Comparison of ENCODE assay signal across 1 cellular context in the genomic region with DNA sequence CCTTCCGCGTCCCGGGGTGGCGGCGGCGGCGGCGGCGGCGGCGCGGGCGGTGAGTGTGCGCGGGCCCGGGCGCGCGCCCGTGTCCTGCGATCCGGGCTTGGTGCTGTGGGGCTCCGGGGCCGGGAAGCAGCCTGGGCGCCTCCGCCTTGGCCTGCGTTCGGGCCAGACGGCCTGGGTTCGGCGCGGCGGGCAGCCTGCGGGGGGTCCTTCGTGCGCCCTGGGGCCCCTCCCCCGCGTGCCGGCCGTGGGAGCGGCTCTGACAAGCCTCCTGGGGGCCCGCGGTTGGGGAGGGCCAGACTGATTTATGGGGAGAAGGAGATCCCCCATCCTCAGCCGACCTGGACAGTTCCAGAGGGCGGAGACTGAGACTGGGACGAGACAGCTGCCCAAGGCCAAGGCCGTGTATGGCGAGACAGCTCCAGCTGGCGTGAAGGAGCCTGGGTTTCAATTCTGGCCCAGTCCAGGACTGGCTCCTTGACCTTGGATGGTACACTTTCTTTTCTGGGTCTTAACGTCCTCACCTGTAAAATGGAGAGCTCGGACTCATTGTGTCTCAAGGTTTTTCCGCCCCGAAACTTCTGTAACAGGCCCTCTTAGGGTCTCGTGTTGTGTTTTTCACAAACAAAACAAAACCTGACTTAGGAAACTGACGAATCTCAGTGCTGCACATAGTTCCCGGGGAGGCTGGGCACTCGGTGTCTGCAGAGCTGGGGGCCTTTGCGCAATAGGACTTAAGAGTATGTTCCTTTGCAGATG.
TF ChIP-seq lines count a peak whose summit lies in the region.

No MANE protein-coding gene starts in this region.

TF ChIP-seq in HepG2, 621 proteins besides CTCF, POLR2A, EP300 and RAD21 (continues in another document):
- no peak; the same call in 1 of the 2 replicates for TF ChIP-seq SPEN (CRISPR knock-in tag; IDR thresholded peaks at IDR 0.05; ENCODE audit: low read depth)
- TF ChIP-seq, protein P1, sequence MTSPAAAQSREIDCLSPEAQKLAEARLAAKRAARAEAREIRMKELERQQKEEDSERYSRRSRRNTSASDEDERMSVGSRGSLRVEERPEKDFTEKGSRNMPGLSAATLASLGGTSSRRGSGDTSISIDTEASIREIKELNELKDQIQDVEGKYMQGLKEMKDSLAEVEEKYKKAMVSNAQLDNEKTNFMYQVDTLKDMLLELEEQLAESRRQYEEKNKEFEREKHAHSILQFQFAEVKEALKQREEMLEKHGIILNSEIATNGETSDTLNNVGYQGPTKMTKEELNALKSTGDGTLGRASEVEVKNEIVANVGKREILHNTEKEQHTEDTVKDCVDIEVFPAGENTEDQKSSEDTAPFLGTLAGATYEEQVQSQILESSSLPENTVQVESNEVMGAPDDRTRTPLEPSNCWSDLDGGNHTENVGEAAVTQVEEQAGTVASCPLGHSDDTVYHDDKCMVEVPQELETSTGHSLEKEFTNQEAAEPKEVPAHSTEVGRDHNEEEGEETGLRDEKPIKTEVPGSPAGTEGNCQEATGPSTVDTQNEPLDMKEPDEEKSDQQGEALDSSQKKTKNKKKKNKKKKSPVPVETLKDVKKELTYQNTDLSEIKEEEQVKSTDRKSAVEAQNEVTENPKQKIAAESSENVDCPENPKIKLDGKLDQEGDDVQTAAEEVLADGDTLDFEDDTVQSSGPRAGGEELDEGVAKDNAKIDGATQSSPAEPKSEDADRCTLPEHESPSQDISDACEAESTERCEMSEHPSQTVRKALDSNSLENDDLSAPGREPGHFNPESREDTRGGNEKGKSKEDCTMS (CRISPR knock-in tag; conservative IDR thresholded peaks at IDR 0.05), result no peak
- TF ChIP-seq MTA3 (CRISPR knock-in tag; IDR thresholded peaks at IDR 0.05), result no peak
- TF ChIP-seq TMF1 (CRISPR knock-in tag; IDR thresholded peaks at IDR 0.05; ENCODE audit: low read depth), result no peak
- 0 out of 2 replicates have a peak, but pooled peaks have one; percentile 65 for TF ChIP-seq ZNF224 (CRISPR knock-in tag; IDR thresholded peaks at IDR 0.05)
- TF ChIP-seq POLR2AphosphoS5 (IDR thresholded peaks at IDR 0.05; ENCODE audit: low read depth, low read length), result no peak
- TF ChIP-seq ZFY (CRISPR knock-in tag; IDR thresholded peaks at IDR 0.05), result peak; percentile 41; the same call in 1 of the 2 replicates
- 0 out of 2 replicates have a peak, but pooled peaks have one; percentile 14 for TF ChIP-seq ZNF570 (CRISPR knock-in tag; IDR thresholded peaks at IDR 0.05; ENCODE audit: borderline replicate concordance)
- no peak for TF ChIP-seq ZNF329 (CRISPR knock-in tag; IDR thresholded peaks at IDR 0.05; ENCODE audit: low read depth)
- peak; percentile 82 for TF ChIP-seq CEBPG (CRISPR knock-in tag; IDR thresholded peaks at IDR 0.05)
- TF ChIP-seq, protein P2, sequence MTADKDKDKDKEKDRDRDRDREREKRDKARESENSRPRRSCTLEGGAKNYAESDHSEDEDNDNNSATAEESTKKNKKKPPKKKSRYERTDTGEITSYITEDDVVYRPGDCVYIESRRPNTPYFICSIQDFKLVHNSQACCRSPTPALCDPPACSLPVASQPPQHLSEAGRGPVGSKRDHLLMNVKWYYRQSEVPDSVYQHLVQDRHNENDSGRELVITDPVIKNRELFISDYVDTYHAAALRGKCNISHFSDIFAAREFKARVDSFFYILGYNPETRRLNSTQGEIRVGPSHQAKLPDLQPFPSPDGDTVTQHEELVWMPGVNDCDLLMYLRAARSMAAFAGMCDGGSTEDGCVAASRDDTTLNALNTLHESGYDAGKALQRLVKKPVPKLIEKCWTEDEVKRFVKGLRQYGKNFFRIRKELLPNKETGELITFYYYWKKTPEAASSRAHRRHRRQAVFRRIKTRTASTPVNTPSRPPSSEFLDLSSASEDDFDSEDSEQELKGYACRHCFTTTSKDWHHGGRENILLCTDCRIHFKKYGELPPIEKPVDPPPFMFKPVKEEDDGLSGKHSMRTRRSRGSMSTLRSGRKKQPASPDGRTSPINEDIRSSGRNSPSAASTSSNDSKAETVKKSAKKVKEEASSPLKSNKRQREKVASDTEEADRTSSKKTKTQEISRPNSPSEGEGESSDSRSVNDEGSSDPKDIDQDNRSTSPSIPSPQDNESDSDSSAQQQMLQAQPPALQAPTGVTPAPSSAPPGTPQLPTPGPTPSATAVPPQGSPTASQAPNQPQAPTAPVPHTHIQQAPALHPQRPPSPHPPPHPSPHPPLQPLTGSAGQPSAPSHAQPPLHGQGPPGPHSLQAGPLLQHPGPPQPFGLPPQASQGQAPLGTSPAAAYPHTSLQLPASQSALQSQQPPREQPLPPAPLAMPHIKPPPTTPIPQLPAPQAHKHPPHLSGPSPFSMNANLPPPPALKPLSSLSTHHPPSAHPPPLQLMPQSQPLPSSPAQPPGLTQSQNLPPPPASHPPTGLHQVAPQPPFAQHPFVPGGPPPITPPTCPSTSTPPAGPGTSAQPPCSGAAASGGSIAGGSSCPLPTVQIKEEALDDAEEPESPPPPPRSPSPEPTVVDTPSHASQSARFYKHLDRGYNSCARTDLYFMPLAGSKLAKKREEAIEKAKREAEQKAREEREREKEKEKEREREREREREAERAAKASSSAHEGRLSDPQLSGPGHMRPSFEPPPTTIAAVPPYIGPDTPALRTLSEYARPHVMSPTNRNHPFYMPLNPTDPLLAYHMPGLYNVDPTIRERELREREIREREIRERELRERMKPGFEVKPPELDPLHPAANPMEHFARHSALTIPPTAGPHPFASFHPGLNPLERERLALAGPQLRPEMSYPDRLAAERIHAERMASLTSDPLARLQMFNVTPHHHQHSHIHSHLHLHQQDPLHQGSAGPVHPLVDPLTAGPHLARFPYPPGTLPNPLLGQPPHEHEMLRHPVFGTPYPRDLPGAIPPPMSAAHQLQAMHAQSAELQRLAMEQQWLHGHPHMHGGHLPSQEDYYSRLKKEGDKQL (CRISPR knock-in tag; IDR thresholded peaks at IDR 0.05; ENCODE audit: low read depth), result no peak
- TF ChIP-seq PAWR (CRISPR knock-in tag; IDR thresholded peaks at IDR 0.05; ENCODE audit: borderline replicate concordance), result 0 out of 2 replicates have a peak, but pooled peaks have one; percentile 15
- peak; percentile 38; the same call in 1 of the 2 replicates for TF ChIP-seq ESRRA (CRISPR knock-in tag; IDR thresholded peaks at IDR 0.05; ENCODE audit: low read depth)
- 0 out of 2 replicates have a peak, but pooled peaks have one; percentile 14 for TF ChIP-seq ZNF776 (CRISPR knock-in tag; IDR thresholded peaks at IDR 0.05)
- TF ChIP-seq, protein P3, sequence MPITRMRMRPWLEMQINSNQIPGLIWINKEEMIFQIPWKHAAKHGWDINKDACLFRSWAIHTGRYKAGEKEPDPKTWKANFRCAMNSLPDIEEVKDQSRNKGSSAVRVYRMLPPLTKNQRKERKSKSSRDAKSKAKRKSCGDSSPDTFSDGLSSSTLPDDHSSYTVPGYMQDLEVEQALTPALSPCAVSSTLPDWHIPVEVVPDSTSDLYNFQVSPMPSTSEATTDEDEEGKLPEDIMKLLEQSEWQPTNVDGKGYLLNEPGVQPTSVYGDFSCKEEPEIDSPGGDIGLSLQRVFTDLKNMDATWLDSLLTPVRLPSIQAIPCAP (CRISPR knock-in tag; IDR thresholded peaks at IDR 0.05; ENCODE audit: low read depth), result no peak
- no peak for TF ChIP-seq ZNF556 (CRISPR knock-in tag; IDR thresholded peaks at IDR 0.05; ENCODE audit: borderline replicate concordance)
- no peak for TF ChIP-seq NR2F1 (CRISPR knock-in tag; IDR thresholded peaks at IDR 0.05)
- TF ChIP-seq, protein P4, sequence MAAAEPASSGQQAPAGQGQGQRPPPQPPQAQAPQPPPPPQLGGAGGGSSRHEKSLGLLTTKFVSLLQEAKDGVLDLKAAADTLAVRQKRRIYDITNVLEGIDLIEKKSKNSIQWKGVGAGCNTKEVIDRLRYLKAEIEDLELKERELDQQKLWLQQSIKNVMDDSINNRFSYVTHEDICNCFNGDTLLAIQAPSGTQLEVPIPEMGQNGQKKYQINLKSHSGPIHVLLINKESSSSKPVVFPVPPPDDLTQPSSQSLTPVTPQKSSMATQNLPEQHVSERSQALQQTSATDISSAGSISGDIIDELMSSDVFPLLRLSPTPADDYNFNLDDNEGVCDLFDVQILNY (CRISPR knock-in tag; conservative IDR thresholded peaks at IDR 0.05), result no peak
- no peak for TF ChIP-seq ZNF737 (CRISPR knock-in tag; IDR thresholded peaks at IDR 0.05; ENCODE audit: borderline replicate concordance)
- TF ChIP-seq ZNF607 (CRISPR knock-in tag; IDR thresholded peaks at IDR 0.05; ENCODE audit: borderline replicate concordance), result no peak
- 0 out of 2 replicates have a peak, but pooled peaks have one; percentile 7 for TF ChIP-seq HNF4A (CRISPR knock-in tag; IDR thresholded peaks at IDR 0.05)
- TF ChIP-seq, protein P5, sequence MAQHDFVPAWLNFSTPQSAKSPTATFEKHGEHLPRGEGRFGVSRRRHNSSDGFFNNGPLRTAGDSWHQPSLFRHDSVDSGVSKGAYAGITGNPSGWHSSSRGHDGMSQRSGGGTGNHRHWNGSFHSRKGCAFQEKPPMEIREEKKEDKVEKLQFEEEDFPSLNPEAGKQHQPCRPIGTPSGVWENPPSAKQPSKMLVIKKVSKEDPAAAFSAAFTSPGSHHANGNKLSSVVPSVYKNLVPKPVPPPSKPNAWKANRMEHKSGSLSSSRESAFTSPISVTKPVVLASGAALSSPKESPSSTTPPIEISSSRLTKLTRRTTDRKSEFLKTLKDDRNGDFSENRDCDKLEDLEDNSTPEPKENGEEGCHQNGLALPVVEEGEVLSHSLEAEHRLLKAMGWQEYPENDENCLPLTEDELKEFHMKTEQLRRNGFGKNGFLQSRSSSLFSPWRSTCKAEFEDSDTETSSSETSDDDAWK (CRISPR knock-in tag; IDR thresholded peaks at IDR 0.05), result no peak
- TF ChIP-seq, protein P6, sequence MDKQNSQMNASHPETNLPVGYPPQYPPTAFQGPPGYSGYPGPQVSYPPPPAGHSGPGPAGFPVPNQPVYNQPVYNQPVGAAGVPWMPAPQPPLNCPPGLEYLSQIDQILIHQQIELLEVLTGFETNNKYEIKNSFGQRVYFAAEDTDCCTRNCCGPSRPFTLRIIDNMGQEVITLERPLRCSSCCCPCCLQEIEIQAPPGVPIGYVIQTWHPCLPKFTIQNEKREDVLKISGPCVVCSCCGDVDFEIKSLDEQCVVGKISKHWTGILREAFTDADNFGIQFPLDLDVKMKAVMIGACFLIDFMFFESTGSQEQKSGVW (CRISPR knock-in tag; IDR thresholded peaks at IDR 0.05; ENCODE audit: borderline replicate concordance), result no peak
- TF ChIP-seq TSC22D2 (CRISPR knock-in tag; IDR thresholded peaks at IDR 0.05; ENCODE audit: borderline replicate concordance), result no peak
- TF ChIP-seq ERF (CRISPR knock-in tag; IDR thresholded peaks at IDR 0.05), result no peak
- TF ChIP-seq NR2C2 (CRISPR knock-in tag; IDR thresholded peaks at IDR 0.05; ENCODE audit: borderline replicate concordance), result no peak
- TF ChIP-seq, protein P7, sequence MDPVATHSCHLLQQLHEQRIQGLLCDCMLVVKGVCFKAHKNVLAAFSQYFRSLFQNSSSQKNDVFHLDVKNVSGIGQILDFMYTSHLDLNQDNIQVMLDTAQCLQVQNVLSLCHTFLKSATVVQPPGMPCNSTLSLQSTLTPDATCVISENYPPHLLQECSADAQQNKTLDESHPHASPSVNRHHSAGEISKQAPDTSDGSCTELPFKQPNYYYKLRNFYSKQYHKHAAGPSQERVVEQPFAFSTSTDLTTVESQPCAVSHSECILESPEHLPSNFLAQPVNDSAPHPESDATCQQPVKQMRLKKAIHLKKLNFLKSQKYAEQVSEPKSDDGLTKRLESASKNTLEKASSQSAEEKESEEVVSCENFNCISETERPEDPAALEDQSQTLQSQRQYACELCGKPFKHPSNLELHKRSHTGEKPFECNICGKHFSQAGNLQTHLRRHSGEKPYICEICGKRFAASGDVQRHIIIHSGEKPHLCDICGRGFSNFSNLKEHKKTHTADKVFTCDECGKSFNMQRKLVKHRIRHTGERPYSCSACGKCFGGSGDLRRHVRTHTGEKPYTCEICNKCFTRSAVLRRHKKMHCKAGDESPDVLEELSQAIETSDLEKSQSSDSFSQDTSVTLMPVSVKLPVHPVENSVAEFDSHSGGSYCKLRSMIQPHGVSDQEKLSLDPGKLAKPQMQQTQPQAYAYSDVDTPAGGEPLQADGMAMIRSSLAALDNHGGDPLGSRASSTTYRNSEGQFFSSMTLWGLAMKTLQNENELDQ (CRISPR knock-in tag; IDR thresholded peaks at IDR 0.05; ENCODE audit: borderline replicate concordance), result no peak
- TF ChIP-seq NR3C1 (CRISPR knock-in tag; IDR thresholded peaks at IDR 0.05), result no peak
- TF ChIP-seq ZNF251 (CRISPR knock-in tag; IDR thresholded peaks at IDR 0.05), result no peak
- 0 out of 2 replicates have a peak, but pooled peaks have one; percentile 30 for TF ChIP-seq ZFAT (CRISPR knock-in tag; conservative IDR thresholded peaks at IDR 0.05)
- no peak for TF ChIP-seq KAT2B (IDR thresholded peaks at IDR 0.05; ENCODE audit: borderline replicate concordance, low read depth, low read length)
- TF ChIP-seq, protein P8, sequence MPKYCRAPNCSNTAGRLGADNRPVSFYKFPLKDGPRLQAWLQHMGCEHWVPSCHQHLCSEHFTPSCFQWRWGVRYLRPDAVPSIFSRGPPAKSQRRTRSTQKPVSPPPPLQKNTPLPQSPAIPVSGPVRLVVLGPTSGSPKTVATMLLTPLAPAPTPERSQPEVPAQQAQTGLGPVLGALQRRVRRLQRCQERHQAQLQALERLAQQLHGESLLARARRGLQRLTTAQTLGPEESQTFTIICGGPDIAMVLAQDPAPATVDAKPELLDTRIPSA (CRISPR knock-in tag; IDR thresholded peaks at IDR 0.05; ENCODE audit: borderline replicate concordance), result no peak
- peak; percentile 72 for TF ChIP-seq ZNF629 (CRISPR knock-in tag; conservative IDR thresholded peaks at IDR 0.05)
- no peak for TF ChIP-seq KDM4B (CRISPR knock-in tag; IDR thresholded peaks at IDR 0.05)
- TF ChIP-seq, protein P9, sequence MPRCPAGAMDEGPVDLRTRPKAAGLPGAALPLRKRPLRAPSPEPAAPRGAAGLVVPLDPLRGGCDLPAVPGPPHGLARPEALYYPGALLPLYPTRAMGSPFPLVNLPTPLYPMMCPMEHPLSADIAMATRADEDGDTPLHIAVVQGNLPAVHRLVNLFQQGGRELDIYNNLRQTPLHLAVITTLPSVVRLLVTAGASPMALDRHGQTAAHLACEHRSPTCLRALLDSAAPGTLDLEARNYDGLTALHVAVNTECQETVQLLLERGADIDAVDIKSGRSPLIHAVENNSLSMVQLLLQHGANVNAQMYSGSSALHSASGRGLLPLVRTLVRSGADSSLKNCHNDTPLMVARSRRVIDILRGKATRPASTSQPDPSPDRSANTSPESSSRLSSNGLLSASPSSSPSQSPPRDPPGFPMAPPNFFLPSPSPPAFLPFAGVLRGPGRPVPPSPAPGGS (CRISPR knock-in tag; IDR thresholded peaks at IDR 0.05), result no peak
- TF ChIP-seq AHR (CRISPR knock-in tag; IDR thresholded peaks at IDR 0.05), result no peak
- no peak for TF ChIP-seq CCAR2 (optimal IDR thresholded peaks at IDR 0.05; ENCODE audit: low read depth, low read length)
- TF ChIP-seq ZNF335 (CRISPR knock-in tag; IDR thresholded peaks at IDR 0.05), result no peak
- TF ChIP-seq GZF1 (CRISPR knock-in tag; IDR thresholded peaks at IDR 0.05), result no peak
